ENCODE assay signal across 8 cellular contexts in the genomic region with DNA sequence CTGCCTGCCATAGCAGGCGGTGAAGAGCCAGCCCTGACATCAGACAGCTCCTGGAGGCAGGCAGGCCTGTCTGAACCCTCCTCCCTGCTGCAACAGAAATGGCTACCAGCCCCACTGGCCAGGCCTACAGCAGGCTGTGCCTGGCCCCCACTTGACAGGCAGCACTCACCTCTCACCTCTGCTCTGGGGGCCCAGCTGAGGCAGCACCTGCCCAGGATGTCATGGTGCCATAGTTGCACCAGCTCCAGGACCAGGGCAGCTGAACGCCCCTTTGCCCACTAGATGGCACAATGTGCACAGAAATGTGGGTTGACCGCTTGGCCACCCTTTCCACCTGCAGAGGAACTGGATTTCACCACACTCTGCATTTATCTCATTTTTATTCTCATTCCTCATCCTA. TPM values are rescaled to one million over a fixed set of nuclear protein-coding genes. Genes with fewer than 3 reads are reported as not detected.
DNase-seq lines count a peak whose midpoint lies in the region; ATAC-seq and TF ChIP-seq lines count a peak whose summit lies in the region.

No MANE protein-coding gene starts in this region.

- WGBS in hepatocyte (ENCODE audit: low lambda C conversion rate, missing lambda C conversion rate): 56% methylated on average over 3 of the region's 3 CpGs
- WGBS in spleen, 5 donors: 37 to 46% (median 40%) methylated on average over 3 of the region's 3 CpGs

- peaks cover 16% of the 10 kb centered on the region for H3K4me1 ChIP-seq in hepatocyte (ENCODE audit: insufficient read depth)
- peaks cover 0 to 8% (median 0%) of the 10 kb centered on the region in 6 donors for H3K4me1 ChIP-seq in spleen

- no peak overlapping the region for H3K4me2 ChIP-seq in hepatocyte

- no peak for ATAC-seq in GM18519 (IDR thresholded peaks at IDR 0.05; ENCODE audit: low FRiP score, unreplicated experiment)

- H3K9me2 ChIP-seq in hepatocyte (replicated peaks; ENCODE audit: insufficient read depth): no peaks in the 10 kb centered on the region

- H4K20me1 ChIP-seq in hepatocyte (ENCODE audit: insufficient read depth, poor library complexity, severe bottlenecking): no peaks in the 10 kb centered on the region

- H3K4me3 ChIP-seq in BJ (ENCODE audit: low read depth, low read length) (no peak overlapping the region), hepatocyte (no peak overlapping the region), spleen (no peak overlapping the region)

- no peaks in the 10 kb centered on the region for H3K27me3 ChIP-seq in BJ (ENCODE audit: control insufficient read depth, insufficient read depth, low read length)
- H3K27me3 ChIP-seq in hepatocyte: no peaks in the 10 kb centered on the region
- H3K27me3 ChIP-seq in spleen (replicated peaks in 1 of 7): no peaks in the 10 kb centered on the region

- peak; percentile 80 for TF ChIP-seq CTCF in BJ (IDR thresholded peaks at IDR 0.05; ENCODE audit: insufficient read depth, low read depth, low read length)
- TF ChIP-seq CTCF in hepatocyte (IDR thresholded peaks at IDR 0.05; ENCODE audit: poor library complexity): peak; percentile 83
- peak; percentile 78 to 95 (median 90) for TF ChIP-seq CTCF in spleen (IDR thresholded peaks at IDR 0.05 in 8 of 11, conservative IDR thresholded peaks at IDR 0.05 in 3 of 11)

- no peak overlapping the region for H3K27ac ChIP-seq in hepatocyte
- H3K27ac ChIP-seq in spleen: no peak overlapping the region

- intact Hi-C loops in spleen (cut with DNase I; ENCODE audit: low total_unique reads): loop anchor here (2.0 to 10.0 kb wide), 3 partner anchors 56 to 242 kb away; no protein-coding TSS in a partner anchor

- no peaks in the 10 kb centered on the region for H3K79me2 ChIP-seq in hepatocyte

- no peak for TF ChIP-seq POLR2A in spleen (IDR thresholded peaks at IDR 0.05)

- H3K9me3 ChIP-seq in hepatocyte (ENCODE audit: low read depth): no peaks in the 10 kb centered on the region
- H3K9me3 ChIP-seq in spleen: no peaks in the 10 kb centered on the region

- H3K36me3 ChIP-seq in BJ (ENCODE audit: control insufficient read depth, insufficient read depth, low read length): peaks cover 3% of the 10 kb centered on the region
- H3K36me3 ChIP-seq in hepatocyte (replicated peaks; ENCODE audit: insufficient read depth, low read depth): no peaks in the 10 kb centered on the region
- peaks cover 0 to 31% (median 0%) of the 10 kb centered on the region in 6 donors for H3K36me3 ChIP-seq in spleen

- CTCF ChIA-PET in BJ (lab: Yijun Ruan, JAX): interaction anchor here (0.7 to 7.8 kb wide), 22 partner anchors 10 to 333 kb away, joined by 3 to 81 read pairs (median 4); a partner anchor contains a TSS

- DNase-seq in BJ (ENCODE audit: low read depth) (no peak), GM19238 (ENCODE audit: insufficient read length, low spot score) (peak; percentile 80), NCI-H1105 treated with DMSO at 0.1 percent for 48 hours (lab: John Stamatoyannopoulos, UW) (peak; percentile 53), T-helper 9 cell (peak; percentile 61), anterior cingulate cortex (lab: John Stamatoyannopoulos, UW) (peak in 54 of 58 donors; percentile 2 to 78 (median 42)), hepatocyte (ENCODE audit: low spot score) (peak; percentile 87), spleen (peak; percentile 91)

- POLR2A ChIA-PET in BJ (lab: Charles Lee): interaction anchor here (0.6 kb wide), 1 partner anchor 480 kb away, joined by 3 read pairs; no protein-coding TSS in a partner anchor

- no peak overlapping the region for H2AFZ ChIP-seq in hepatocyte

RNA-seq across cellular contexts. Expression of a gene that starts 30.6 kb away (rescaled TPM):
- polyA plus RNA-seq in BJ (2011; rRNA removed) (58.4 TPM in 2 replicates), hepatocyte (106 and 124 TPM in 2 replicates), spleen (10 to 100 TPM; 34.8 to 55.3 (median 41.4) TPM)
- 15.6 and 29.4 TPM in 2 replicates for polyA minus RNA-seq in BJ (2011; rRNA and poly(A)+ RNA removed)
- total RNA-seq in hepatocyte (58.3 and 64.3 TPM in 2 replicates), spleen (10 to 100 TPM; 20.2 to 31.7 (median 23.8) TPM)

RNA-seq across cellular contexts. Expression of a gene that starts 30.7 kb away (rescaled TPM):
- 34.1 and 56.5 TPM in 2 replicates for polyA plus RNA-seq in BJ (2011; rRNA removed)
- polyA minus RNA-seq in BJ (2011; rRNA and poly(A)+ RNA removed): 32.6 and 56.6 TPM in 2 replicates
- 31.8 and 43.5 TPM in 2 replicates for total RNA-seq in hepatocyte
- 28.7 and 31.4 TPM in 2 replicates for polyA plus RNA-seq in hepatocyte
- 10 to 100 TPM; 12.3 to 24.8 (median 19.4) TPM for total RNA-seq in spleen
- 1 to 10 TPM; 2.8 to 8.5 (median 3.5) TPM for polyA plus RNA-seq in spleen
